Comparison of ENCODE assay signal across 8 cellular contexts in genomic region chr2:41840702-41841551, GRCh38.
DNase-seq lines count a peak whose midpoint lies in the region; ATAC-seq and TF ChIP-seq lines count a peak whose summit lies in the region.

No MANE protein-coding gene starts in this region.

- H3K4me3 ChIP-seq in esophagus muscularis mucosa (peak overlapping the region; percentile 65 to 77 (median 72)), muscle layer of duodenum (ENCODE audit: low read depth in 1 of 2, low read length in 2 of 2) (peak overlapping the region; percentile 86 to 91)

- H3K9me3 Mint-ChIP-seq in IgD-negative memory B cell: no peaks in the 10 kb centered on the region

- TF ChIP-seq POLR2A in esophagus muscularis mucosa (IDR thresholded peaks at IDR 0.05; ENCODE audit: low read depth): no peak

- peaks cover 0 to 6% (median 3%) of the 10 kb centered on the region in 3 donors for H3K4me1 Mint-ChIP-seq in IgD-negative memory B cell

- H3K27ac Mint-ChIP-seq in IgD-negative memory B cell: peak overlapping the region; percentile 9 to 85 (median 45)

- H3K4me1 ChIP-seq in esophagus muscularis mucosa (peaks cover 7 to 16% (median 13%) of the 10 kb centered on the region in 4 donors), muscle layer of duodenum (ENCODE audit: control insufficient read depth in 1 of 2, insufficient read depth in 2 of 2, low read length in 2 of 2) (peaks cover 5 to 8% of the 10 kb centered on the region in 2 donors)

- H3K27me3 ChIP-seq in esophagus muscularis mucosa (peaks cover 0 to 15% (median 0%) of the 10 kb centered on the region in 4 donors), muscle layer of duodenum (ENCODE audit: low read depth, low read length) (no peaks in the 10 kb centered on the region)

- peak in 2 of 3 experiments; percentile 96 to 99 for TF ChIP-seq CTCF in esophagus muscularis mucosa (IDR thresholded peaks at IDR 0.05)

- intact Hi-C loops in esophagus muscularis mucosa (cut with DNase I): loop anchor here (10.0 kb wide), 1 partner anchor 494 kb away; no protein-coding TSS in a partner anchor

- no peak for TF ChIP-seq EP300 in esophagus muscularis mucosa (IDR thresholded peaks at IDR 0.05)

- H3K36me3 Mint-ChIP-seq in IgD-negative memory B cell: no peaks in the 10 kb centered on the region

- 2% methylated on average over 14 of the region's 48 CpGs for WGBS in esophagus muscularis mucosa

- peak; percentile 100 for ATAC-seq in GM21529 (IDR thresholded peaks at IDR 0.05; ENCODE audit: unreplicated experiment)

- no peaks in the 10 kb centered on the region for H3K9me3 ChIP-seq in esophagus muscularis mucosa
- no peaks in the 10 kb centered on the region for H3K9me3 ChIP-seq in muscle layer of duodenum (ENCODE audit: control insufficient read depth in 1 of 2, low read length in 2 of 2)

- peak; percentile 95 for DNase-seq in DMS153 (lab: John Stamatoyannopoulos, UW)
- DNase-seq in OCI-M2 (lab: John Stamatoyannopoulos, UW; ENCODE audit: unreplicated experiment): peak; percentile 80
- DNase-seq in activated T-cell treated with anti-CD3 and anti-CD28 coated beads, Interleukin-2, amount 50 U/mL, for 48 hours: peak; percentile 98
- peak; percentile 99 for DNase-seq in esophagus muscularis mucosa (ENCODE audit: extremely low spot score)
- DNase-seq in stimulated activated CD8-positive, alpha-beta memory T cell treated with anti-CD3 and anti-CD28 coated beads, Interleukin-7, amount 100 ng/mL, for 4 hours (ENCODE audit: low read depth in 2 of 2): peak; percentile 92 to 93

- peak overlapping the region; percentile 78 to 85 (median 82) for H3K27ac ChIP-seq in esophagus muscularis mucosa (replicated peaks in 1 of 4)
- H3K27ac ChIP-seq in muscle layer of duodenum (ENCODE audit: low read length): peak overlapping the region; percentile 73

- peak overlapping the region; percentile 86 to 98 (median 90) for H3K4me3 Mint-ChIP-seq in IgD-negative memory B cell

- H3K36me3 ChIP-seq in esophagus muscularis mucosa (no peaks in the 10 kb centered on the region), muscle layer of duodenum (ENCODE audit: control insufficient read depth in 1 of 2, insufficient read depth in 2 of 2, low read length in 2 of 2) (no peaks in the 10 kb centered on the region)

- peaks cover 13% of the 10 kb centered on the region for H3K27me3 Mint-ChIP-seq in IgD-negative memory B cell

Comparison
In these comparisons a context has a peak if more than half of its experiments do, and no peak if none do; other contexts are left out.
1. Peak in every context shown above with its lines: DNase-seq, ATAC-seq, H3K4me3 ChIP-seq and H3K27ac ChIP-seq.